ENCODE assay signal across 10 cellular contexts in genomic region chr10:19904202-19904661, GRCh38.
A peak's percentile ranks its signal among the peaks of the same experiment; 100 is the strongest.
DNase-seq lines count a peak whose midpoint lies in the region; ATAC-seq, FAIRE-seq and TF ChIP-seq lines count a peak whose summit lies in the region.
"Had no signal": no experiment of that assay in that cellular context is flagged by ENCODE, and none has a peak within 500 bp of the region (broad histone marks: within the 10 kb centered on the region; RNA-seq: fewer than 3 reads in every experiment).

No MANE protein-coding gene starts in this region.

- H3K9me3 ChIP-seq in hepatocyte (ENCODE audit: low read depth), result no peaks in the 10 kb centered on the region

- WGBS in hepatocyte (ENCODE audit: low lambda C conversion rate, missing lambda C conversion rate), result 80% methylated on average over 1 of the region's 1 CpG

- no peaks in the 10 kb centered on the region for H3K4me1 ChIP-seq in hepatocyte (ENCODE audit: insufficient read depth)

- ATAC-seq in HG03135 (IDR thresholded peaks at IDR 0.05; ENCODE audit: unreplicated experiment) (peak; percentile 89), GM21526 (IDR thresholded peaks at IDR 0.05; ENCODE audit: low FRiP score, unreplicated experiment) (no peak)

- H3K27ac ChIP-seq in hepatocyte, result no peak overlapping the region

- DNase-seq in NCI-H1417 (lab: John Stamatoyannopoulos, UW) (peak in 2 of 3 experiments; percentile 9 to 19), NCI-H1417 treated with DMSO at 0.1 percent for 48 hours (lab: John Stamatoyannopoulos, UW) (no peak), astrocyte of the hippocampus (ENCODE audit: low read depth, low spot score) (peak; percentile 86), smooth muscle cell of the brain vasculature (ENCODE audit: low read depth, low spot score) (peak; percentile 72), H54 (ENCODE audit: insufficient read length, low spot score) (no peak), hepatocyte (ENCODE audit: low spot score) (no peak)
- DNase-seq: NCI-H146 had no signal

- no peak overlapping the region for H2AFZ ChIP-seq in hepatocyte

- no peaks in the 10 kb centered on the region for H3K27me3 ChIP-seq in hepatocyte

- H3K79me2 ChIP-seq in hepatocyte, result peaks cover 47% of the 10 kb centered on the region

- no peak for FAIRE-seq in H54 (lab: Jason Lieb, UNC)
- FAIRE-seq: A204.1 had no signal

- H3K4me2 ChIP-seq in hepatocyte, result no peak overlapping the region

- no peaks in the 10 kb centered on the region for H3K36me3 ChIP-seq in hepatocyte (replicated peaks; ENCODE audit: insufficient read depth, low read depth)

- peaks cover 2% of the 10 kb centered on the region for H4K20me1 ChIP-seq in hepatocyte (ENCODE audit: insufficient read depth, poor library complexity, severe bottlenecking)

- TF ChIP-seq CTCF in hepatocyte (IDR thresholded peaks at IDR 0.05; ENCODE audit: poor library complexity), result no peak

- H3K9me2 ChIP-seq in hepatocyte (replicated peaks; ENCODE audit: insufficient read depth), result no peaks in the 10 kb centered on the region

- no peak overlapping the region for H3K4me3 ChIP-seq in hepatocyte

- TF ChIP-seq POLR2A in H54 (IDR thresholded peaks at IDR 0.05; ENCODE audit: low read depth, low read length), result no peak

Comparison
In these comparisons a context has a peak if more than half of its experiments do, and no peak if none do; other contexts are left out.
1. DNase-seq: peak in NCI-H1417 (2 of 3), astrocyte of the hippocampus (single experiment) and smooth muscle cell of the brain vasculature (single experiment); none in NCI-H1417 treated with DMSO at 0.1 percent for 48 hours (single experiment), H54 (single experiment) and hepatocyte (single experiment).